ENCODE assay signal across 8 cellular contexts in genomic region chr1:25800538-25801377, GRCh38. TPM values are rescaled to one million over a fixed set of nuclear protein-coding genes. Genes with fewer than 3 reads are reported as not detected.
A peak's percentile ranks its signal among the peaks of the same experiment; 100 is the strongest.
DNase-seq lines count a peak whose midpoint lies in the region; ATAC-seq and TF ChIP-seq lines count a peak whose summit lies in the region.

No MANE protein-coding gene starts in this region.

- H3K27ac ChIP-seq in body of pancreas (peak overlapping the region; percentile 60 to 86 (median 65)), upper lobe of left lung (peak overlapping the region; percentile 68 to 89 (median 83))

- H3K4me3 ChIP-seq in body of pancreas: peak overlapping the region; percentile 23 to 40
- H3K4me3 ChIP-seq in lower leg skin (ENCODE audit: low read depth, poor library complexity, severe bottlenecking): peak overlapping the region; percentile 69
- peak overlapping the region; percentile 40 to 77 (median 68) for H3K4me3 ChIP-seq in upper lobe of left lung

- peak overlapping the region; percentile 83 for H3K4me3 Mint-ChIP-seq in activated naive CD4-positive, alpha-beta T cell treated with anti-CD3 and anti-CD28 coated beads, Interleukin-2, amount 50 U/mL, for 24 hours

- no peaks in the 10 kb centered on the region for H3K9me3 Mint-ChIP-seq in activated naive CD4-positive, alpha-beta T cell treated with anti-CD3 and anti-CD28 coated beads, Interleukin-2, amount 50 U/mL, for 24 hours

- no peak for DNase-seq in activated naive CD4-positive, alpha-beta T cell (lab: John Stamatoyannopoulos, UW)
- DNase-seq in body of pancreas: peak in 1 of 4 donors; percentile 42
- DNase-seq in lower leg skin (ENCODE audit: low spot score in 2 of 2): no peak
- DNase-seq in upper lobe of left lung: no peak
- no peak for DNase-seq in OCI-M1 (lab: John Stamatoyannopoulos, UW)
- no peak for DNase-seq in NCI-H2107 (lab: John Stamatoyannopoulos, UW)

- H3K4me1 Mint-ChIP-seq in activated naive CD4-positive, alpha-beta T cell treated with anti-CD3 and anti-CD28 coated beads, Interleukin-2, amount 50 U/mL, for 24 hours: peaks cover 83% of the 10 kb centered on the region

- H3K27me3 Mint-ChIP-seq in activated naive CD4-positive, alpha-beta T cell treated with anti-CD3 and anti-CD28 coated beads, Interleukin-2, amount 50 U/mL, for 24 hours: no peaks in the 10 kb centered on the region

- peak; percentile 7 for ATAC-seq in body of pancreas
- ATAC-seq in upper lobe of left lung (ENCODE audit: low FRiP score in 2 of 2): peak in 1 of 2 donors; percentile 9
- ATAC-seq in HG03108 (IDR thresholded peaks at IDR 0.05; ENCODE audit: unreplicated experiment): no peak

- WGBS in body of pancreas, 2 donors: 14 to 31% methylated on average over 9 to 21 of the region's 22 CpGs
- WGBS in lower leg skin, 2 donors: 29 to 30% methylated on average over 20 to 22 of the region's 22 CpGs
- 42 to 50% methylated on average over 14 to 20 of the region's 22 CpGs for whole genome bisulfite sequencing in upper lobe of left lung, 2 donors

- H3K27me3 ChIP-seq in body of pancreas (no peaks in the 10 kb centered on the region), upper lobe of left lung (no peaks in the 10 kb centered on the region)

- TF ChIP-seq CTCF in body of pancreas (IDR thresholded peaks at IDR 0.05) (no peak), lower leg skin (IDR thresholded peaks at IDR 0.05) (no peak), upper lobe of left lung (IDR thresholded peaks at IDR 0.05) (no peak)

- H3K9me3 ChIP-seq in body of pancreas: no peaks in the 10 kb centered on the region
- H3K9me3 ChIP-seq in upper lobe of left lung: no peaks in the 10 kb centered on the region

- intact Hi-C loops in body of pancreas (cut with DNase I) (no loop called here), lower leg skin (cut with DNase I; ENCODE audit: low total_unique reads) (loop anchor here (10.0 kb wide), 1 partner anchor 566 kb away; the partner anchor contains the start of gene SYF2)

- TF ChIP-seq POLR2A in body of pancreas (IDR thresholded peaks at IDR 0.05) (no peak), lower leg skin (IDR thresholded peaks at IDR 0.05) (no peak), upper lobe of left lung (IDR thresholded peaks at IDR 0.05) (no peak)

- peaks cover 2% of the 10 kb centered on the region for H3K36me3 Mint-ChIP-seq in activated naive CD4-positive, alpha-beta T cell treated with anti-CD3 and anti-CD28 coated beads, Interleukin-2, amount 50 U/mL, for 24 hours

- peaks cover 76% of the 10 kb centered on the region for H3K4me1 ChIP-seq in body of pancreas
- peaks cover 54 to 92% (median 70%) of the 10 kb centered on the region in 4 donors for H3K4me1 ChIP-seq in upper lobe of left lung

- TF ChIP-seq EP300 in upper lobe of left lung (IDR thresholded peaks at IDR 0.05): no peak

- H3K27ac Mint-ChIP-seq in activated naive CD4-positive, alpha-beta T cell treated with anti-CD3 and anti-CD28 coated beads, Interleukin-2, amount 50 U/mL, for 24 hours: peak overlapping the region; percentile 65

- H3K36me3 ChIP-seq in body of pancreas (replicated peaks in 1 of 2; ENCODE audit: insufficient read depth in 1 of 2, low read depth in 2 of 2) (no peaks in the 10 kb centered on the region), upper lobe of left lung (peaks cover 0 to 8% (median 2%) of the 10 kb centered on the region in 4 donors)

RNA-seq across cellular contexts. Expression of gene SELENON, which starts 0.8 kb away (rescaled TPM):
- total RNA-seq in body of pancreas (10 to 100 TPM; 22.8 to 27.4 TPM), lower leg skin (10 to 100 TPM; 14.9 to 24.5 (median 17.6) TPM), upper lobe of left lung (10 to 100 TPM; 22.0 to 91.1 (median 60.5) TPM)

RNA-seq across cellular contexts. Expression of gene MTFR1L, which starts 19.0 kb away (rescaled TPM):
- total RNA-seq in body of pancreas (10 to 100 TPM; 39.7 to 56.4 TPM), lower leg skin (10 to 100 TPM; 34.9 to 46.1 (median 39.7) TPM), upper lobe of left lung (10 to 100 TPM; 43.2 to 80.7 (median 53.6) TPM)

RNA-seq across cellular contexts. Expression of gene AUNIP, which starts 58.5 kb away (rescaled TPM):
- total RNA-seq in body of pancreas (not detected), lower leg skin (under 1 TPM in 1 of 4 donors, not detected in 3; 0.68 TPM), upper lobe of left lung (1 to 10 TPM in 1 of 6 donors, under 1 TPM in 2, not detected in 3; 0.43 to 1.1 (median 0.74) TPM)
